Comparison of ENCODE assay signal across 1 cellular context in genomic region chr16:21088646-21089538, GRCh38.
TF ChIP-seq lines count a peak whose summit lies in the region.

No MANE protein-coding gene starts in this region.

TF ChIP-seq in IMR-90, 13 proteins besides CTCF, POLR2A, EP300 and RAD21:
- TF ChIP-seq CHD1 (IDR thresholded peaks at IDR 0.05; ENCODE audit: low read depth, low read length) (no peak), MAZ (IDR thresholded peaks at IDR 0.05; ENCODE audit: borderline replicate concordance, low read depth, low read length) (no peak), NFE2L2 (IDR thresholded peaks at IDR 0.05; ENCODE audit: low read depth, low read length) (no peak), MAFK (IDR thresholded peaks at IDR 0.05; ENCODE audit: low read depth, low read length) (no peak), RCOR1 (IDR thresholded peaks at IDR 0.05; ENCODE audit: insufficient replicate concordance, low read length) (no peak), USF2 (IDR thresholded peaks at IDR 0.05; ENCODE audit: low read depth, low read length) (no peak), RFX5 (IDR thresholded peaks at IDR 0.05; ENCODE audit: low read depth, low read length) (no peak), FOS (IDR thresholded peaks at IDR 0.05; ENCODE audit: low read depth, low read length) (no peak), BHLHE40 (IDR thresholded peaks at IDR 0.05; ENCODE audit: low read depth, low read length) (no peak), SMC3 (IDR thresholded peaks at IDR 0.05; ENCODE audit: low read depth, low read length) (no peak)
- TF ChIP-seq, protein P1, sequence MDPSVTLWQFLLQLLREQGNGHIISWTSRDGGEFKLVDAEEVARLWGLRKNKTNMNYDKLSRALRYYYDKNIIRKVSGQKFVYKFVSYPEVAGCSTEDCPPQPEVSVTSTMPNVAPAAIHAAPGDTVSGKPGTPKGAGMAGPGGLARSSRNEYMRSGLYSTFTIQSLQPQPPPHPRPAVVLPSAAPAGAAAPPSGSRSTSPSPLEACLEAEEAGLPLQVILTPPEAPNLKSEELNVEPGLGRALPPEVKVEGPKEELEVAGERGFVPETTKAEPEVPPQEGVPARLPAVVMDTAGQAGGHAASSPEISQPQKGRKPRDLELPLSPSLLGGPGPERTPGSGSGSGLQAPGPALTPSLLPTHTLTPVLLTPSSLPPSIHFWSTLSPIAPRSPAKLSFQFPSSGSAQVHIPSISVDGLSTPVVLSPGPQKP (IDR thresholded peaks at IDR 0.05; ENCODE audit: borderline replicate concordance, low read depth, low read length) = no peak
